In genomic region chr3:124780767-124781485, GRCh38 we compare ENCODE assay signal across 8 cellular contexts. TPM values are rescaled to one million over a fixed set of nuclear protein-coding genes. Genes with fewer than 3 reads are reported as not detected.
A peak's percentile ranks its signal among the peaks of the same experiment; 100 is the strongest.
DNase-seq lines count a peak whose midpoint lies in the region; ATAC-seq and TF ChIP-seq lines count a peak whose summit lies in the region.

No MANE protein-coding gene starts in this region.

- no peak overlapping the region for H3K27ac ChIP-seq in DND-41 (ENCODE audit: low read length)
- peak overlapping the region; percentile 81 for H3K27ac ChIP-seq in SJSA1
- no peak overlapping the region for H3K27ac ChIP-seq in Karpas-422 (ENCODE audit: low read length)

- H3K36me3 ChIP-seq in DND-41 (ENCODE audit: insufficient read depth, low read length) (no peaks in the 10 kb centered on the region), SJSA1 (no peaks in the 10 kb centered on the region; the same call in 1 of the 2 replicates), Karpas-422 (ENCODE audit: insufficient read depth, low read length) (no peaks in the 10 kb centered on the region)

- TF ChIP-seq CTCF in DND-41 (IDR thresholded peaks at IDR 0.05; ENCODE audit: borderline replicate concordance, extremely low read depth, low read length, poor library complexity, severe bottlenecking): no peak

- peaks cover 9% of the 10 kb centered on the region; the same call in 1 of the 2 replicates for H3K4me1 ChIP-seq in DND-41 (ENCODE audit: insufficient read depth, low read length)
- H3K4me1 ChIP-seq in SJSA1 (replicated peaks): peaks cover 41% of the 10 kb centered on the region
- H3K4me1 ChIP-seq in Karpas-422 (ENCODE audit: low read length): no peaks in the 10 kb centered on the region

- H3K4me3 ChIP-seq in DND-41 (ENCODE audit: low read depth in 1 of 2, low read length in 2 of 2) (no peak overlapping the region), SJSA1 (no peak overlapping the region), Karpas-422 (ENCODE audit: low read length) (no peak overlapping the region)

- H3K79me2 ChIP-seq in DND-41 (ENCODE audit: insufficient read depth, low read length) (no peaks in the 10 kb centered on the region), Karpas-422 (ENCODE audit: low read length) (no peaks in the 10 kb centered on the region)

- H3K9ac ChIP-seq in DND-41 (ENCODE audit: low read depth, low read length) (no peak overlapping the region), Karpas-422 (ENCODE audit: low read length) (no peak overlapping the region)

- ATAC-seq in DND-41 (ENCODE audit: insufficient read depth, low read depth) (peak; percentile 27; the same call in 1 of the 3 replicates), HG03457 (IDR thresholded peaks at IDR 0.05; ENCODE audit: unreplicated experiment) (no peak), GM21619 (IDR thresholded peaks at IDR 0.05; ENCODE audit: unreplicated experiment) (no peak)

- no peaks in the 10 kb centered on the region for H3K9me2 ChIP-seq in Karpas-422 (replicated peaks; ENCODE audit: insufficient read depth, low read length)

- DNase-seq in DND-41: no peak
- peak; percentile 59 to 62 for DNase-seq in SJSA1 (ENCODE audit: low read depth in 1 of 2, low spot score in 2 of 2)
- peak; percentile 41 to 83 (median 69) for DNase-seq in head of caudate nucleus
- DNase-seq in posterior cingulate gyrus: peak in 9 of 10 donors; percentile 40 to 94 (median 57)
- no peak for DNase-seq in Karpas-422
- DNase-seq in NCI-H748 treated with DMSO at 0.1 percent for 48 hours (lab: John Stamatoyannopoulos, UW): no peak

- H4K20me1 ChIP-seq in DND-41 (ENCODE audit: insufficient read depth, low read length): no peaks in the 10 kb centered on the region
- H4K20me1 ChIP-seq in Karpas-422 (ENCODE audit: insufficient read depth, low read depth, low read length): no peaks in the 10 kb centered on the region

- intact Hi-C loops in head of caudate nucleus (cut with DNase I) (no loop called here), posterior cingulate gyrus (cut with DNase I) (no loop called here)

- H3K9me3 ChIP-seq in DND-41 (ENCODE audit: insufficient read depth, low read length, severe bottlenecking) (no peaks in the 10 kb centered on the region), SJSA1 (replicated peaks) (no peaks in the 10 kb centered on the region), Karpas-422 (ENCODE audit: low read length) (no peaks in the 10 kb centered on the region)

- H3K27me3 ChIP-seq in DND-41 (ENCODE audit: insufficient read depth, low read length, poor library complexity): peaks cover 4% of the 10 kb centered on the region
- H3K27me3 ChIP-seq in SJSA1 (replicated peaks): no peaks in the 10 kb centered on the region
- no peaks in the 10 kb centered on the region for H3K27me3 ChIP-seq in Karpas-422 (ENCODE audit: low read length)

- H3K4me2 ChIP-seq in DND-41 (ENCODE audit: insufficient read depth, low read length) (no peak overlapping the region), Karpas-422 (ENCODE audit: low read depth, low read length, poor library complexity, severe bottlenecking) (no peak overlapping the region)

- H2AFZ ChIP-seq in DND-41 (ENCODE audit: low read depth, low read length): no peak overlapping the region
- no peak overlapping the region for H2AFZ ChIP-seq in Karpas-422 (ENCODE audit: low read length)

RNA-seq across cellular contexts. Expression of gene UMPS, which starts 50.7 kb away (rescaled TPM):
- total RNA-seq in SJSA1 (2014; rRNA removed; shearing (Covaris generic)): 31.8 and 42.2 TPM in 2 replicates
- 17.4 and 30.2 TPM in 2 replicates for total RNA-seq in Karpas-422 (2014; rRNA removed; shearing (Covaris generic); ENCODE audit: low replicate concordance)

Comparison
In these comparisons a context has a peak if more than half of its experiments do, and no peak if none do; other contexts are left out.
1. DNase-seq: peak in SJSA1 (2 of 2), head of caudate nucleus (42 of 42) and posterior cingulate gyrus (9 of 10); none in DND-41 (single experiment), Karpas-422 (single experiment) and NCI-H748 treated with DMSO at 0.1 percent for 48 hours (single experiment).